Comparison of ENCODE assay signal across 12 cellular contexts in genomic region chr1:117632269-117633067, GRCh38. TPM values are rescaled to one million over a fixed set of nuclear protein-coding genes. Genes with fewer than 3 reads are reported as not detected.
DNase-seq lines count a peak whose midpoint lies in the region; ATAC-seq and TF ChIP-seq lines count a peak whose summit lies in the region.
"Had no signal": no experiment of that assay in that cellular context is flagged by ENCODE, and none has a peak within 500 bp of the region (broad histone marks: within the 10 kb centered on the region; RNA-seq: fewer than 3 reads in every experiment).

No MANE protein-coding gene starts in this region.

- H3K27ac ChIP-seq in DOHH2 (ENCODE audit: low read depth, low read length) (no peak overlapping the region), lung (ENCODE audit: low read depth in 1 of 2, low read length in 1 of 2) (peak overlapping the region in 1 of 2 donors; percentile 7)
- H3K27ac ChIP-seq: gastroesophageal sphincter had no signal

- H3K4me3 ChIP-seq in DOHH2 (ENCODE audit: low read length): no peak overlapping the region
- no peak overlapping the region for H3K4me3 ChIP-seq in lung
- H3K4me3 ChIP-seq: gastroesophageal sphincter had no signal

- H3K36me3 ChIP-seq in DOHH2 (ENCODE audit: control insufficient read depth, low read length) (no peaks in the 10 kb centered on the region), lung (ENCODE audit: control insufficient read depth in 2 of 2, insufficient read depth in 2 of 2, low read length in 2 of 2) (no peaks in the 10 kb centered on the region)
- H3K36me3 ChIP-seq: gastroesophageal sphincter had no signal

- no peaks in the 10 kb centered on the region for H3K27me3 ChIP-seq in DOHH2 (ENCODE audit: control insufficient read depth, low read length)
- H3K27me3 ChIP-seq in lung (ENCODE audit: control insufficient read depth, insufficient read depth): no peaks in the 10 kb centered on the region
- H3K27me3 ChIP-seq: gastroesophageal sphincter had no signal

- H3K9me3 Mint-ChIP-seq in activated naive CD8-positive, alpha-beta T cell treated with anti-CD3 and anti-CD28 coated beads, Interleukin-2, amount 50 U/mL, for 24 hours: no peaks in the 10 kb centered on the region
- no peaks in the 10 kb centered on the region for H3K9me3 Mint-ChIP-seq in activated CD8-positive, alpha-beta T cell treated with anti-CD3 and anti-CD28 coated beads, Interleukin-2, amount 10 ng/mL, durations not matched to agents 7 days and 5 days (ENCODE audit: insufficient read depth)

- ATAC-seq in GM21528 (IDR thresholded peaks at IDR 0.05; ENCODE audit: low FRiP score, unreplicated experiment) (peak; percentile 58), lung (ENCODE audit: insufficient read depth, low FRiP score) (peak; percentile 14), HG02981 (IDR thresholded peaks at IDR 0.05; ENCODE audit: unreplicated experiment) (no peak)
- ATAC-seq in activated naive CD8-positive, alpha-beta T cell treated with anti-CD3 and anti-CD28 coated beads, Interleukin-2, amount 50 U/mL, for 24 hours: no peak
- no peak for ATAC-seq in activated CD8-positive, alpha-beta T cell treated with anti-CD3 and anti-CD28 coated beads, Interleukin-2, amount 10 ng/mL, durations not matched to agents 7 days and 5 days
- ATAC-seq: Panc1 had no signal

- peak; percentile 86 for DNase-seq in NCI-H345 treated with DMSO at 0.1 percent for 48 hours (lab: John Stamatoyannopoulos, UW; ENCODE audit: unreplicated experiment)
- DNase-seq in lung (ENCODE audit: low spot score): peak; percentile 49
- DNase-seq in activated naive CD8-positive, alpha-beta T cell treated with anti-CD3 and anti-CD28 coated beads, Interleukin-2, amount 50 U/mL, for 24 hours: no peak
- no peak for DNase-seq in activated CD8-positive, alpha-beta T cell treated with anti-CD3 and anti-CD28 coated beads, Interleukin-2, amount 10 ng/mL, durations not matched to agents 7 days and 5 days
- no peak for DNase-seq in occipital lobe (lab: John Stamatoyannopoulos, UW)
- DNase-seq: DND-41; stimulated activated CD4-positive, alpha-beta T cell treated with anti-CD3 and anti-CD28 coated beads, Interleukin-4, amount 100 ng/mL, for 1 hour had no signal

- POLR2A ChIA-PET in activated CD8-positive, alpha-beta T cell treated with anti-CD3 and anti-CD28 coated beads, Interleukin-2, amount 10 ng/mL, durations not matched to agents 7 days and 5 days (lab: Charles Lee): interaction anchor here (0.6 kb wide), 1 partner anchor 8 kb away, joined by 3 read pairs; no protein-coding TSS in a partner anchor

- H3K9me2 ChIP-seq in DOHH2 (replicated peaks; ENCODE audit: control insufficient read depth, low read length): no peaks in the 10 kb centered on the region

- H3K4me2 ChIP-seq in DOHH2 (ENCODE audit: low read length): peak overlapping the region; percentile 35; the same call in 1 of the 2 replicates

- WGBS in lung, 2 donors: 60 to 79% methylated on average over 6 of the region's 6 CpGs

- CTCF ChIA-PET in activated CD8-positive, alpha-beta T cell treated with anti-CD3 and anti-CD28 coated beads, Interleukin-2, amount 10 ng/mL, durations not matched to agents 7 days and 5 days (lab: Charles Lee): interaction anchor here (1.2 to 2.5 kb wide), 3 partner anchors 12 to 97 kb away, joined by 3 to 9 read pairs (median 3); no protein-coding TSS in a partner anchor

- H3K4me1 ChIP-seq in DOHH2 (ENCODE audit: control insufficient read depth, low read length): peaks cover 69% of the 10 kb centered on the region
- H3K4me1 ChIP-seq in lung (ENCODE audit: control insufficient read depth in 2 of 2, insufficient read depth in 2 of 2, low read length in 2 of 2): peaks cover 0 to 3% of the 10 kb centered on the region in 2 donors
- H3K4me1 ChIP-seq: gastroesophageal sphincter had no signal

- no peaks in the 10 kb centered on the region for H3K79me2 ChIP-seq in DOHH2 (ENCODE audit: control insufficient read depth, low read length)

- H4K20me1 ChIP-seq in DOHH2 (ENCODE audit: control insufficient read depth, insufficient read depth, low read depth, low read length): no peaks in the 10 kb centered on the region

- H3K4me1 Mint-ChIP-seq in activated naive CD8-positive, alpha-beta T cell treated with anti-CD3 and anti-CD28 coated beads, Interleukin-2, amount 50 U/mL, for 24 hours: peaks cover 29% of the 10 kb centered on the region
- H3K4me1 Mint-ChIP-seq in activated CD8-positive, alpha-beta T cell treated with anti-CD3 and anti-CD28 coated beads, Interleukin-2, amount 10 ng/mL, durations not matched to agents 7 days and 5 days (ENCODE audit: low read depth): peaks cover 47% of the 10 kb centered on the region

- peaks cover 24% of the 10 kb centered on the region for H3K27me3 Mint-ChIP-seq in activated naive CD8-positive, alpha-beta T cell treated with anti-CD3 and anti-CD28 coated beads, Interleukin-2, amount 50 U/mL, for 24 hours
- H3K27me3 Mint-ChIP-seq in activated CD8-positive, alpha-beta T cell treated with anti-CD3 and anti-CD28 coated beads, Interleukin-2, amount 10 ng/mL, durations not matched to agents 7 days and 5 days (ENCODE audit: low read depth): peaks cover 8% of the 10 kb centered on the region

- peaks cover 4% of the 10 kb centered on the region for H3K36me3 Mint-ChIP-seq in activated naive CD8-positive, alpha-beta T cell treated with anti-CD3 and anti-CD28 coated beads, Interleukin-2, amount 50 U/mL, for 24 hours (ENCODE audit: low read depth)
- H3K36me3 Mint-ChIP-seq in activated CD8-positive, alpha-beta T cell treated with anti-CD3 and anti-CD28 coated beads, Interleukin-2, amount 10 ng/mL, durations not matched to agents 7 days and 5 days (ENCODE audit: low read depth): peaks cover 10% of the 10 kb centered on the region

- no peak overlapping the region for H3K4me3 Mint-ChIP-seq in activated naive CD8-positive, alpha-beta T cell treated with anti-CD3 and anti-CD28 coated beads, Interleukin-2, amount 50 U/mL, for 24 hours
- H3K4me3 Mint-ChIP-seq in activated CD8-positive, alpha-beta T cell treated with anti-CD3 and anti-CD28 coated beads, Interleukin-2, amount 10 ng/mL, durations not matched to agents 7 days and 5 days: no peak overlapping the region

- H3K9me3 ChIP-seq in DOHH2 (ENCODE audit: control insufficient read depth, insufficient read depth, low read length) (no peaks in the 10 kb centered on the region), lung (ENCODE audit: control insufficient read depth in 2 of 2, insufficient read depth in 1 of 2, low read length in 1 of 2) (no peaks in the 10 kb centered on the region)
- H3K9me3 ChIP-seq: gastroesophageal sphincter had no signal

- no peak overlapping the region for H3K27ac Mint-ChIP-seq in activated naive CD8-positive, alpha-beta T cell treated with anti-CD3 and anti-CD28 coated beads, Interleukin-2, amount 50 U/mL, for 24 hours
- no peak overlapping the region for H3K27ac Mint-ChIP-seq in activated CD8-positive, alpha-beta T cell treated with anti-CD3 and anti-CD28 coated beads, Interleukin-2, amount 10 ng/mL, durations not matched to agents 7 days and 5 days

- H3F3A ChIP-seq in DOHH2 (ENCODE audit: control insufficient read depth, insufficient read depth): no peaks in the 10 kb centered on the region

- TF ChIP-seq CTCF in DOHH2 (IDR thresholded peaks at IDR 0.05; ENCODE audit: low read depth, low read length, poor library complexity, severe bottlenecking) (no peak), lung (IDR thresholded peaks at IDR 0.05; ENCODE audit: control extremely low read depth, extremely low read depth) (no peak)

RNA-seq across cellular contexts. Expression of gene TENT5C, which starts 26.6 kb away (rescaled TPM):
- 10 to 100 TPM; 30.1 to 39.0 TPM for total RNA-seq in lung
- 1 to 10 TPM; 2.7 to 5.0 TPM for polyA plus RNA-seq in lung
- total RNA-seq in activated CD8-positive, alpha-beta T cell treated with anti-CD3 and anti-CD28 coated beads, Interleukin-2, amount 10 ng/mL, durations not matched to agents 7 days and 5 days: 10 to 100 TPM; 20.7 to 20.8 TPM
- total RNA-seq in occipital lobe: 4.7 TPM

Comparison
In these comparisons a context has a peak if more than half of its experiments do, and no peak if none do; other contexts are left out.
1. ATAC-seq: peak in GM21528 (single experiment) and lung (single experiment); none in activated naive CD8-positive, alpha-beta T cell treated with anti-CD3 and anti-CD28 coated beads, Interleukin-2, amount 50 U/mL, for 24 hours (single experiment), activated CD8-positive, alpha-beta T cell treated with anti-CD3 and anti-CD28 coated beads, Interleukin-2, amount 10 ng/mL, durations not matched to agents 7 days and 5 days (single experiment) and HG02981 (single experiment).
2. DNase-seq: peak in NCI-H345 treated with DMSO at 0.1 percent for 48 hours (single experiment) and lung (single experiment); none in activated naive CD8-positive, alpha-beta T cell treated with anti-CD3 and anti-CD28 coated beads, Interleukin-2, amount 50 U/mL, for 24 hours (single experiment), activated CD8-positive, alpha-beta T cell treated with anti-CD3 and anti-CD28 coated beads, Interleukin-2, amount 10 ng/mL, durations not matched to agents 7 days and 5 days (single experiment) and occipital lobe (single experiment).